Comparison of ENCODE assay signal across 27 cellular contexts in the genomic region with DNA sequence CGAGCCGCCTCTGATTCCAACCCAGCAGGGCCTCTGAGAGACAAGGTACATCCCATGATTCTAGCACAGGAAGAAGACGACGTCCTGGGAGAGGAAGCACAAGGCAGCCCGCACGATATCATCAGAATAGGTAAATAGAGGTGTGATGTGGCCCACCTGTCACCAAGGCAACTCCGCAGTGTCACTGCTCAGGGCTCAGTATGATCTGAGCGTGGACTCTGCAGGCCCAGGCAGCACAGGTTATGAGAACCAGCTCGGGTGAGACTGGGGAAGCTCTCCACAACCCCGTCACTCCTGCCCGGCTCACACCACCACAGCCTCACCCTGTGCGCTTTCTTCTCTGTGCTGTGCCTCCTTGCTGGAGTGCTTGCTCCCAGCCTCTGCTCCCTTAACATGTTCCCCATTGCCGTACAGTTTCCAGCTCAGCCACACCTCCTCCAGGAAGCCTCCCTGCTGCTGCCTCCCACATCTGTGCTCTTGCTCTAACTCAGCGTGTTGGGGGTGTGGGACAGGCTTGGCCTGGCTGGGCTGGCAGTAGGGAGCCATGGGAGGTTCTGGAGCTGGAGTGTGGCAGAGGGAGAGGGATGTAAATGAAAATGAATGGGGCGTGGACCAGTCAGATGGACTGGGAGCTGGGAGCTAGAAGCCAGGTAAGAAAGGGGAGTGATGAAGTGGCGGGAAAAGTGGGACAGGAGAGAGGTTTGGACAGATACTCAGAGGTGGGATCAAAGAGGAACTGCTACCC. TPM values are rescaled to one million over a fixed set of nuclear protein-coding genes. Genes with fewer than 3 reads are reported as not detected.
"Had no signal": no experiment of that assay in that cellular context is flagged by ENCODE, and none has a peak within 500 bp of the region (broad histone marks: within the 10 kb centered on the region; RNA-seq: fewer than 3 reads in every experiment).

No MANE protein-coding gene starts in this region.

- H3K4me3 Mint-ChIP-seq: activated naive CD4-positive, alpha-beta T cell treated with anti-CD3 and anti-CD28 coated beads for 36 hours; activated naive CD8-positive, alpha-beta T cell treated with anti-CD3 and anti-CD28 coated beads, Interleukin-2, amount 50 U/mL, for 24 hours; naive thymus-derived CD4-positive, alpha-beta T cell; neural progenitor cell had no signal

- H3K27me3 Mint-ChIP-seq: activated naive CD8-positive, alpha-beta T cell treated with anti-CD3 and anti-CD28 coated beads, Interleukin-2, amount 50 U/mL, for 24 hours; naive thymus-derived CD4-positive, alpha-beta T cell had no signal

- H3K4me1 ChIP-seq: neural progenitor cell, right atrium auricular region had no signal

- ATAC-seq: activated naive CD8-positive, alpha-beta T cell treated with anti-CD3 and anti-CD28 coated beads, Interleukin-2, amount 50 U/mL, for 24 hours; esophagus mucosa; left lung; naive thymus-derived CD4-positive, alpha-beta T cell; psoas muscle had no signal

- H3K27me3 ChIP-seq: left lung, neural progenitor cell, right atrium auricular region, upper lobe of left lung had no signal

- H3K9me3 ChIP-seq: left lung, psoas muscle, right atrium auricular region, thoracic aorta, upper lobe of left lung had no signal

- H3K4me2 ChIP-seq: neural progenitor cell had no signal

- H3K36me3 ChIP-seq: neural progenitor cell had no signal

- H3K9me3 Mint-ChIP-seq: activated naive CD4-positive, alpha-beta T cell treated with anti-CD3 and anti-CD28 coated beads for 36 hours; activated naive CD8-positive, alpha-beta T cell treated with anti-CD3 and anti-CD28 coated beads, Interleukin-2, amount 50 U/mL, for 24 hours; naive thymus-derived CD4-positive, alpha-beta T cell; neural progenitor cell had no signal

- H3K27ac Mint-ChIP-seq: activated naive CD4-positive, alpha-beta T cell treated with anti-CD3 and anti-CD28 coated beads for 36 hours; neural progenitor cell had no signal

- H3K27ac ChIP-seq: left lung, neural progenitor cell, psoas muscle, right atrium auricular region, thoracic aorta, upper lobe of left lung, WERI-Rb-1 had no signal

- H3K9ac ChIP-seq: neural progenitor cell had no signal

- H3K4me3 ChIP-seq: left lung, lung, neural progenitor cell, psoas muscle, right atrium auricular region, thoracic aorta, upper lobe of left lung had no signal

- H2AFZ ChIP-seq: neural progenitor cell had no signal

- DNase-seq: activated CD4-positive, alpha-beta T cell treated with anti-CD3 and anti-CD28 coated beads for 1 hour; activated CD4-positive, alpha-beta T cell treated with anti-CD3 and anti-CD28 coated beads, Interleukin-2, amount 50 U/mL, for 4 hours; activated CD8-positive, alpha-beta memory T cell treated with anti-CD3 and anti-CD28 coated beads for 24 hours; activated CD8-positive, alpha-beta memory T cell treated with anti-CD3 and anti-CD28 coated beads, Interleukin-2, amount 50 U/mL, for 4 hours; activated naive CD4-positive, alpha-beta T cell treated with anti-CD3 and anti-CD28 coated beads for 36 hours; activated naive CD8-positive, alpha-beta T cell treated with anti-CD3 and anti-CD28 coated beads, Interleukin-2, amount 50 U/mL, for 24 hours; activated T-cell treated with anti-CD3 and anti-CD28 coated beads, Interleukin-2, amount 50 U/mL, for 48 hours; dermis blood vessel endothelial cell; effector CD8-positive, alpha-beta T cell; hippocampal formation; kidney glomerular epithelial cell; left lung; naive thymus-derived CD4-positive, alpha-beta T cell; psoas muscle; stimulated activated CD4-positive, alpha-beta T cell treated with anti-CD3 and anti-CD28 coated beads, Interleukin-1b, Interleukin-23, amount 100 ng/mL, for 48 hours; T-helper 1 cell; upper lobe of left lung; WERI-Rb-1 had no signal

RNA-seq across cellular contexts. Expression of gene TMEM114, which starts 38.8 kb away (rescaled TPM):
- total RNA-seq: activated naive CD4-positive, alpha-beta T cell treated with anti-CD3 and anti-CD28 coated beads for 36 hours; dermis blood vessel endothelial cell; endothelial cell of umbilical vein; esophagus mucosa; frontal cortex; left lung; lung; naive thymus-derived CD4-positive, alpha-beta T cell; osteocyte; psoas muscle; right atrium auricular region; skeletal muscle tissue; thoracic aorta; upper lobe of left lung had no signal
- polyA plus RNA-seq: endothelial cell of umbilical vein; lung; naive thymus-derived CD4-positive, alpha-beta T cell; psoas muscle had no signal
